1 cellular context compared by ENCODE assay signal in the genomic region with DNA sequence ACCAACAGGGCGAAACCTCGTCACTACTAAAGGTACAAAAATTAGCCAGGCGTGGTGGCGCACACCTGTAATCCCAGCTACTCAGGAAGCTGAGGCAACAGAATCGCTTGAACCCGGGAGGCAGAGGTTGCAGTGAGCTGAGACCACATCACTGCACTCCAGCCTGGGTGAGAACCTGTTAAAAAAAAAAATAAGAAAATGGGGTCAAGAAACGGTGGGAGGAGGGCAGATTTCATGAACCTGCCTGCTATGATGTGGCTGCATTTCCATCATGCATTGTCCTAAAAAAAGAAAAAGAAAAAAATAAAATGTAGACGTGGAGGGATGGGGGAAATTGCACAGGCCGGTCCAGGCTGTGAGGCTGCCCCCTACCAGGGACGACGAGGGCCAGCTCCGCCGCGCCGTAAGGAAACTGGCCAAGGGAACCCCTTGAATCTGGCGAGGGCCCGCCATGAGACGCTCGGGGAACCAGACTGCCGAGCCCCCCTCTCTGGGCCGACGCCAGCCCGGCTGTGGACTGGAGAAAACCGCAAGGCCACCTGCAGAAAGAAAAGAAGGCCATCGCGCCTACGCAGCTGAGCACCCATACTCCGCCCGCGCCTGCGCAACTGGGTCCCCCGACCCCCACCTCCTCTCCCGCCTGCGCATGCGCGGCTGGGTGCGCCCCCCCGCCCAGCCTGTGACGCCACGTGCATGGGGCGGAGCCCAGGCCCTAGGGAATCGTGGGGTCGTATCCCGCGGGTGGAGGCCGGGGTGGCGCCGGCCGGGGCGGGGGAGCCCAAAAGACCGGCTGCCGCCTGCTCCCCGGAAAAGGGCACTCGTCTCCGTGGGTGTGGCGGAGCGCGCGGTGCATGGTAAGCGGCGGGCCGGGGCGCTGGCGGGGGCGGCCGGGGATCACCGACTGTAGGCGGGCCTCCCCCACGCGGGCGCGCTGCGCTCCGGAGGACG.
TF ChIP-seq lines count a peak whose summit lies in the region.

ENTPD6 (plus strand) TSS at position 699 of the 948 bp plus-strand sequence. CDS start 10,825 bp downstream, outside the sequence.

TF ChIP-seq in GM12878, 131 proteins besides CTCF, POLR2A, EP300 and RAD21 (continued from another document and continues in another):
- TF ChIP-seq, protein P1, sequence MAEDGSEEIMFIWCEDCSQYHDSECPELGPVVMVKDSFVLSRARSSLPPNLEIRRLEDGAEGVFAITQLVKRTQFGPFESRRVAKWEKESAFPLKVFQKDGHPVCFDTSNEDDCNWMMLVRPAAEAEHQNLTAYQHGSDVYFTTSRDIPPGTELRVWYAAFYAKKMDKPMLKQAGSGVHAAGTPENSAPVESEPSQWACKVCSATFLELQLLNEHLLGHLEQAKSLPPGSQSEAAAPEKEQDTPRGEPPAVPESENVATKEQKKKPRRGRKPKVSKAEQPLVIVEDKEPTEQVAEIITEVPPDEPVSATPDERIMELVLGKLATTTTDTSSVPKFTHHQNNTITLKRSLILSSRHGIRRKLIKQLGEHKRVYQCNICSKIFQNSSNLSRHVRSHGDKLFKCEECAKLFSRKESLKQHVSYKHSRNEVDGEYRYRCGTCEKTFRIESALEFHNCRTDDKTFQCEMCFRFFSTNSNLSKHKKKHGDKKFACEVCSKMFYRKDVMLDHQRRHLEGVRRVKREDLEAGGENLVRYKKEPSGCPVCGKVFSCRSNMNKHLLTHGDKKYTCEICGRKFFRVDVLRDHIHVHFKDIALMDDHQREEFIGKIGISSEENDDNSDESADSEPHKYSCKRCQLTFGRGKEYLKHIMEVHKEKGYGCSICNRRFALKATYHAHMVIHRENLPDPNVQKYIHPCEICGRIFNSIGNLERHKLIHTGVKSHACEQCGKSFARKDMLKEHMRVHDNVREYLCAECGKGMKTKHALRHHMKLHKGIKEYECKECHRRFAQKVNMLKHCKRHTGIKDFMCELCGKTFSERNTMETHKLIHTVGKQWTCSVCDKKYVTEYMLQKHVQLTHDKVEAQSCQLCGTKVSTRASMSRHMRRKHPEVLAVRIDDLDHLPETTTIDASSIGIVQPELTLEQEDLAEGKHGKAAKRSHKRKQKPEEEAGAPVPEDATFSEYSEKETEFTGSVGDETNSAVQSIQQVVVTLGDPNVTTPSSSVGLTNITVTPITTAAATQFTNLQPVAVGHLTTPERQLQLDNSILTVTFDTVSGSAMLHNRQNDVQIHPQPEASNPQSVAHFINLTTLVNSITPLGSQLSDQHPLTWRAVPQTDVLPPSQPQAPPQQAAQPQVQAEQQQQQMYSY (CRISPR knock-in tag; IDR thresholded peaks at IDR 0.05) = no peak
- TF ChIP-seq ZBTB11 (CRISPR knock-in tag; IDR thresholded peaks at IDR 0.05) (no peak), TCF7 (IDR thresholded peaks at IDR 0.05; ENCODE audit: borderline replicate concordance) (no peak), TAF1 (IDR thresholded peaks at IDR 0.05; ENCODE audit: borderline replicate concordance, low read depth, low read length) (peak; percentile 40; the same call in 1 of the 2 replicates), SP1 (IDR thresholded peaks at IDR 0.05; ENCODE audit: low read depth, low read length) (no peak), ATF3 (IDR thresholded peaks at IDR 0.05; ENCODE audit: borderline replicate concordance, extremely low read depth, low read depth, low read length) (peak; percentile 57; the same call in 1 of the 2 replicates), TBL1XR1 (IDR thresholded peaks at IDR 0.05; ENCODE audit: low read depth, low read length) (peak; percentile 62; the same call in 1 of the 2 replicates), TCF3 (IDR thresholded peaks at IDR 0.05; ENCODE audit: borderline replicate concordance, insufficient read depth, low read depth, low read length) (peak; percentile 66), DPF2 (IDR thresholded peaks at IDR 0.05) (peak; percentile 81; the same call in 1 of the 2 replicates), JUND (IDR thresholded peaks at IDR 0.05; ENCODE audit: low read depth, low read length) (no peak), YBX1 (IDR thresholded peaks at IDR 0.05) (0 out of 2 replicates have a peak, but pooled peaks have one; percentile 51), IKZF1 (conservative IDR thresholded peaks at IDR 0.05) (peak; percentile 99), ZNF24 (IDR thresholded peaks at IDR 0.05) (0 out of 2 replicates have a peak, but pooled peaks have one; percentile 9), KAT2A (conservative IDR thresholded peaks at IDR 0.05; ENCODE audit: control insufficient read depth, low read depth, low read length) (no peak), NFIC (IDR thresholded peaks at IDR 0.05; ENCODE audit: low read depth, low read length) (no peak), CEBPB (IDR thresholded peaks at IDR 0.05; ENCODE audit: borderline replicate concordance in 1 of 2, low read depth in 2 of 2, low read length in 2 of 2) (no peak), SIX5 (IDR thresholded peaks at IDR 0.05; ENCODE audit: low read depth, low read length, severe bottlenecking) (no peak), POLR2AphosphoS5 (IDR thresholded peaks at IDR 0.05; ENCODE audit: low read length) (peak; percentile 68), EED (IDR thresholded peaks at IDR 0.05; ENCODE audit: low read depth) (no peak), HDGF (IDR thresholded peaks at IDR 0.05) (0 out of 2 replicates have a peak, but pooled peaks have one; percentile 36), POLR2AphosphoS2 (IDR thresholded peaks at IDR 0.05; ENCODE audit: low read depth, low read length) (0 out of 2 replicates have a peak, but pooled peaks have one; percentile 38), FOXK2 (IDR thresholded peaks at IDR 0.05) (no peak), ASH2L (IDR thresholded peaks at IDR 0.05; ENCODE audit: borderline replicate concordance, low read depth) (no peak), SMAD5 (IDR thresholded peaks at IDR 0.05; ENCODE audit: low read depth) (no peak), MEF2B (IDR thresholded peaks at IDR 0.05; ENCODE audit: partially characterized antibody, poor library complexity, severe bottlenecking) (peak; percentile 86), HDAC2 (IDR thresholded peaks at IDR 0.05) (0 out of 2 replicates have a peak, but pooled peaks have one; percentile 22), IKZF2 (IDR thresholded peaks at IDR 0.05) (no peak), ZNF384 (IDR thresholded peaks at IDR 0.05; ENCODE audit: borderline replicate concordance, low read depth, low read length) (no peak), TCF12 (IDR thresholded peaks at IDR 0.05; ENCODE audit: low read depth, low read length) (peak; percentile 92), SREBF2 (IDR thresholded peaks at IDR 0.05; ENCODE audit: low read length) (no peak), ZNF217 (IDR thresholded peaks at IDR 0.05) (no peak), BCL11A (IDR thresholded peaks at IDR 0.05; ENCODE audit: low read depth, low read length) (no peak)
- TF ChIP-seq, protein P2, sequence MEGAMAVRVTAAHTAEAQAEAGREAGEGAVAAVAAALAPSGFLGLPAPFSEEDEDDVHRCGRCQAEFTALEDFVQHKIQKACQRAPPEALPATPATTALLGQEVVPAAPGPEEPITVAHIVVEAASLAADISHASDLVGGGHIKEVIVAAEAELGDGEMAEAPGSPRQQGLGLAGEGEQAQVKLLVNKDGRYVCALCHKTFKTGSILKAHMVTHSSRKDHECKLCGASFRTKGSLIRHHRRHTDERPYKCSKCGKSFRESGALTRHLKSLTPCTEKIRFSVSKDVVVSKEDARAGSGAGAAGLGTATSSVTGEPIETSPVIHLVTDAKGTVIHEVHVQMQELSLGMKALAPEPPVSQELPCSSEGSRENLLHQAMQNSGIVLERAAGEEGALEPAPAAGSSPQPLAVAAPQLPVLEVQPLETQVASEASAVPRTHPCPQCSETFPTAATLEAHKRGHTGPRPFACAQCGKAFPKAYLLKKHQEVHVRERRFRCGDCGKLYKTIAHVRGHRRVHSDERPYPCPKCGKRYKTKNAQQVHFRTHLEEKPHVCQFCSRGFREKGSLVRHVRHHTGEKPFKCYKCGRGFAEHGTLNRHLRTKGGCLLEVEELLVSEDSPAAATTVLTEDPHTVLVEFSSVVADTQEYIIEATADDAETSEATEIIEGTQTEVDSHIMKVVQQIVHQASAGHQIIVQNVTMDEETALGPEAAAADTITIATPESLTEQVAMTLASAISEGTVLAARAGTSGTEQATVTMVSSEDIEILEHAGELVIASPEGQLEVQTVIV (IDR thresholded peaks at IDR 0.05; ENCODE audit: borderline replicate concordance, partially characterized antibody) = no peak
- TF ChIP-seq, protein P3, sequence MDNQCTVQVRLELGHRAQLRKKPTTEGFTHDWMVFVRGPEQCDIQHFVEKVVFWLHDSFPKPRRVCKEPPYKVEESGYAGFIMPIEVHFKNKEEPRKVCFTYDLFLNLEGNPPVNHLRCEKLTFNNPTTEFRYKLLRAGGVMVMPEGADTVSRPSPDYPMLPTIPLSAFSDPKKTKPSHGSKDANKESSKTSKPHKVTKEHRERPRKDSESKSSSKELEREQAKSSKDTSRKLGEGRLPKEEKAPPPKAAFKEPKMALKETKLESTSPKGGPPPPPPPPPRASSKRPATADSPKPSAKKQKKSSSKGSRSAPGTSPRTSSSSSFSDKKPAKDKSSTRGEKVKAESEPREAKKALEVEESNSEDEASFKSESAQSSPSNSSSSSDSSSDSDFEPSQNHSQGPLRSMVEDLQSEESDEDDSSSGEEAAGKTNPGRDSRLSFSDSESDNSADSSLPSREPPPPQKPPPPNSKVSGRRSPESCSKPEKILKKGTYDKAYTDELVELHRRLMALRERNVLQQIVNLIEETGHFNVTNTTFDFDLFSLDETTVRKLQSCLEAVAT (IDR thresholded peaks at IDR 0.05) = peak; percentile 56; the same call in 1 of the 2 replicates
- TF ChIP-seq, protein P4, sequence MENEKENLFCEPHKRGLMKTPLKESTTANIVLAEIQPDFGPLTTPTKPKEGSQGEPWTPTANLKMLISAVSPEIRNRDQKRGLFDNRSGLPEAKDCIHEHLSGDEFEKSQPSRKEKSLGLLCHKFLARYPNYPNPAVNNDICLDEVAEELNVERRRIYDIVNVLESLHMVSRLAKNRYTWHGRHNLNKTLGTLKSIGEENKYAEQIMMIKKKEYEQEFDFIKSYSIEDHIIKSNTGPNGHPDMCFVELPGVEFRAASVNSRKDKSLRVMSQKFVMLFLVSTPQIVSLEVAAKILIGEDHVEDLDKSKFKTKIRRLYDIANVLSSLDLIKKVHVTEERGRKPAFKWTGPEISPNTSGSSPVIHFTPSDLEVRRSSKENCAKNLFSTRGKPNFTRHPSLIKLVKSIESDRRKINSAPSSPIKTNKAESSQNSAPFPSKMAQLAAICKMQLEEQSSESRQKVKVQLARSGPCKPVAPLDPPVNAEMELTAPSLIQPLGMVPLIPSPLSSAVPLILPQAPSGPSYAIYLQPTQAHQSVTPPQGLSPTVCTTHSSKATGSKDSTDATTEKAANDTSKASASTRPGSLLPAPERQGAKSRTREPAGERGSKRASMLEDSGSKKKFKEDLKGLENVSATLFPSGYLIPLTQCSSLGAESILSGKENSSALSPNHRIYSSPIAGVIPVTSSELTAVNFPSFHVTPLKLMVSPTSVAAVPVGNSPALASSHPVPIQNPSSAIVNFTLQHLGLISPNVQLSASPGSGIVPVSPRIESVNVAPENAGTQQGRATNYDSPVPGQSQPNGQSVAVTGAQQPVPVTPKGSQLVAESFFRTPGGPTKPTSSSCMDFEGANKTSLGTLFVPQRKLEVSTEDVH (IDR thresholded peaks at IDR 0.05; ENCODE audit: low read depth, partially characterized antibody) = no peak
- TF ChIP-seq, protein P5, sequence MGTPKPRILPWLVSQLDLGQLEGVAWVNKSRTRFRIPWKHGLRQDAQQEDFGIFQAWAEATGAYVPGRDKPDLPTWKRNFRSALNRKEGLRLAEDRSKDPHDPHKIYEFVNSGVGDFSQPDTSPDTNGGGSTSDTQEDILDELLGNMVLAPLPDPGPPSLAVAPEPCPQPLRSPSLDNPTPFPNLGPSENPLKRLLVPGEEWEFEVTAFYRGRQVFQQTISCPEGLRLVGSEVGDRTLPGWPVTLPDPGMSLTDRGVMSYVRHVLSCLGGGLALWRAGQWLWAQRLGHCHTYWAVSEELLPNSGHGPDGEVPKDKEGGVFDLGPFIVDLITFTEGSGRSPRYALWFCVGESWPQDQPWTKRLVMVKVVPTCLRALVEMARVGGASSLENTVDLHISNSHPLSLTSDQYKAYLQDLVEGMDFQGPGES (IDR thresholded peaks at IDR 0.05) = peak; percentile 24; the same call in 1 of the 2 replicates
